In the genomic region with DNA sequence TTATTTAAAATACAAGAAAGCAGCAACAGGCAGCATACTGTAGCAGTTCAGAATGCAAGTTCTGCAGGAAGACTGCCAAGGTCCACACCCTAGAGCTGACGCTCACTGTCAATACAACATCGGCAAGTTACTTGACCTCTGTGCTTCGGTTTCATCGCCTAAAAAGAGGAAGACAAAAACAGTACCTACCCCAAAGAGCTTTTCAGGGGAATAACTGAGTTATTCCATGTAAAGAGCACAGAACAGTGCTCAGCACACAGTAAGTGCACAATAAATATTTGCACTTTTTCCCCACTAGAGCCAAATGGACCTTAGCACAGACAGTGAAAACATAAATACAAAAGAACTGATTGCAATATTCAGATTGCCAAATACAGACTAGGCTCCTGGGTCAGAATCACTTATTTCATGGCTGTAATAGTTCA, we compare ENCODE assay signal across 20 cellular contexts.
DNase-seq lines count a peak whose midpoint lies in the region; ATAC-seq and TF ChIP-seq lines count a peak whose summit lies in the region.
"Had no signal": no experiment of that assay in that cellular context is flagged by ENCODE, and none has a peak within 500 bp of the region (broad histone marks: within the 10 kb centered on the region; RNA-seq: fewer than 3 reads in every experiment).

No MANE protein-coding gene starts in this region.

- H3K4me1 ChIP-seq in naive thymus-derived CD4-positive, alpha-beta T cell (ENCODE audit: control insufficient read depth in 2 of 2, insufficient read depth in 2 of 2, low read length in 2 of 2), result no peaks in the 10 kb centered on the region
- H3K4me1 ChIP-seq: BE2C, Peyer's patch, sigmoid colon had no signal

- TF ChIP-seq CTCF in WTC11 (IDR thresholded peaks at IDR 0.05), result no peak

- no peak overlapping the region for H3K4me3 Mint-ChIP-seq in WTC11
- no peak overlapping the region for H3K4me3 Mint-ChIP-seq in naive thymus-derived CD4-positive, alpha-beta T cell
- H3K4me3 Mint-ChIP-seq: activated CD8-positive, alpha-beta T cell treated with anti-CD3 and anti-CD28 coated beads, Interleukin-2, amount 10 ng/mL, durations not matched to agents 7 days and 5 days; activated naive CD8-positive, alpha-beta T cell treated with anti-CD3 and anti-CD28 coated beads, Interleukin-2, amount 50 U/mL, for 24 hours; effector memory CD8-positive, alpha-beta T cell had no signal

- DNase-seq in HUDEP-2 (lab: John Stamatoyannopoulos, UW; ENCODE audit: unreplicated experiment in 76 of 76) (peak in 64 of 76 experiments; percentile 7 to 76 (median 44)), WTC11 (ENCODE audit: low spot score) (no peak), left ventricle myocardium superior (peak; percentile 43), occipital lobe (lab: John Stamatoyannopoulos, UW) (no peak)
- DNase-seq in naive thymus-derived CD4-positive, alpha-beta T cell, result no peak
- no peak for DNase-seq in stimulated activated CD4-positive, alpha-beta T cell treated with anti-CD3 and anti-CD28 coated beads, Interleukin-12 subunit alpha, Interleukin-12 subunit beta, amount 100 ng/mL, for 4 hours
- DNase-seq: activated CD8-positive, alpha-beta T cell treated with anti-CD3 and anti-CD28 coated beads, Interleukin-2, amount 10 ng/mL, durations not matched to agents 7 days and 5 days; activated naive CD8-positive, alpha-beta T cell treated with anti-CD3 and anti-CD28 coated beads, Interleukin-2, amount 50 U/mL, for 24 hours; BE2C; effector memory CD8-positive, alpha-beta T cell; NCI-H526; nucleus accumbens; sigmoid colon; stimulated activated CD4-positive, alpha-beta T cell treated with anti-CD3 and anti-CD28 coated beads, Interleukin-4, amount 100 ng/mL, for 1 hour; stimulated activated CD8-positive, alpha-beta memory T cell treated with anti-CD3 and anti-CD28 coated beads, Interleukin-4, amount 100 ng/mL, for 48 hours had no signal

- no peaks in the 10 kb centered on the region for H3K27me3 Mint-ChIP-seq in WTC11 (ENCODE audit: low read depth)
- H3K27me3 Mint-ChIP-seq in naive thymus-derived CD4-positive, alpha-beta T cell, result peaks cover 0 to 12% (median 0%) of the 10 kb centered on the region in 5 donors

- no peaks in the 10 kb centered on the region for H3K36me3 ChIP-seq in naive thymus-derived CD4-positive, alpha-beta T cell (ENCODE audit: control insufficient read depth in 2 of 3, insufficient read depth in 3 of 3, low read length in 3 of 3)
- H3K36me3 ChIP-seq: BE2C, thoracic aorta had no signal

- POLR2A ChIA-PET in WTC11 (lab: Charles Lee), result no interaction called here
- POLR2A ChIA-PET in naive thymus-derived CD4-positive, alpha-beta T cell (lab: Charles Lee), result interaction anchor here (0.6 kb wide), 1 partner anchor 8 kb away, joined by 3 read pairs; no protein-coding TSS in a partner anchor

- no peaks in the 10 kb centered on the region for H3K9me3 ChIP-seq in naive thymus-derived CD4-positive, alpha-beta T cell (ENCODE audit: control insufficient read depth in 2 of 3, low read length in 3 of 3)
- H3K9me3 ChIP-seq: BE2C, Peyer's patch, sigmoid colon, thoracic aorta had no signal

- no peaks in the 10 kb centered on the region for H3K27me3 ChIP-seq in naive thymus-derived CD4-positive, alpha-beta T cell (ENCODE audit: control insufficient read depth in 2 of 2, insufficient read depth in 2 of 2, low read length in 2 of 2)
- H3K27me3 ChIP-seq: BE2C, Peyer's patch, sigmoid colon had no signal

- CTCF ChIA-PET in WTC11 (lab: Charles Lee), result no interaction called here
- CTCF ChIA-PET in naive thymus-derived CD4-positive, alpha-beta T cell (lab: Charles Lee), result interaction anchor here (1.3 to 6.3 kb wide), 2 partner anchors 202 to 236 kb away, joined by 3 to 55 read pairs; no protein-coding TSS in a partner anchor

- no peak overlapping the region; the same call in 1 of the 2 replicates for H3K27ac Mint-ChIP-seq in WTC11
- no peak overlapping the region for H3K27ac Mint-ChIP-seq in naive thymus-derived CD4-positive, alpha-beta T cell
- H3K27ac Mint-ChIP-seq: activated CD8-positive, alpha-beta T cell treated with anti-CD3 and anti-CD28 coated beads, Interleukin-2, amount 10 ng/mL, durations not matched to agents 7 days and 5 days; activated naive CD8-positive, alpha-beta T cell treated with anti-CD3 and anti-CD28 coated beads, Interleukin-2, amount 50 U/mL, for 24 hours; effector memory CD8-positive, alpha-beta T cell had no signal

- no peak overlapping the region for H3K27ac ChIP-seq in naive thymus-derived CD4-positive, alpha-beta T cell (ENCODE audit: low read depth, low read length)
- H3K27ac ChIP-seq: thoracic aorta, VCaP had no signal

- intact Hi-C loops in left ventricle myocardium superior (cut with micrococcal nuclease), result no loop called here
- intact Hi-C loops in naive thymus-derived CD4-positive, alpha-beta T cell (cut with micrococcal nuclease), result no loop called here

- no peak for ATAC-seq in WTC11
- peak; percentile 81 for ATAC-seq in left ventricle myocardium superior
- peak; percentile 34 for ATAC-seq in naive thymus-derived CD4-positive, alpha-beta T cell
- no peak for ATAC-seq in HG03521 (IDR thresholded peaks at IDR 0.05; ENCODE audit: unreplicated experiment)
- no peak for ATAC-seq in HG03139 (IDR thresholded peaks at IDR 0.05; ENCODE audit: unreplicated experiment)
- ATAC-seq: activated CD8-positive, alpha-beta T cell treated with anti-CD3 and anti-CD28 coated beads, Interleukin-2, amount 10 ng/mL, durations not matched to agents 7 days and 5 days; activated naive CD8-positive, alpha-beta T cell treated with anti-CD3 and anti-CD28 coated beads, Interleukin-2, amount 50 U/mL, for 24 hours; effector memory CD8-positive, alpha-beta T cell had no signal

- H3K36me3 Mint-ChIP-seq in WTC11, result peaks cover 10% of the 10 kb centered on the region
- H3K36me3 Mint-ChIP-seq in naive thymus-derived CD4-positive, alpha-beta T cell, result peaks cover 2 to 18% (median 10%) of the 10 kb centered on the region in 5 donors

- H3K9me3 Mint-ChIP-seq in WTC11, result no peaks in the 10 kb centered on the region
- H3K9me3 Mint-ChIP-seq in naive thymus-derived CD4-positive, alpha-beta T cell, result peaks cover 0 to 1% (median 0%) of the 10 kb centered on the region in 11 donors
- H3K9me3 Mint-ChIP-seq: activated naive CD8-positive, alpha-beta T cell treated with anti-CD3 and anti-CD28 coated beads, Interleukin-2, amount 50 U/mL, for 24 hours; effector memory CD8-positive, alpha-beta T cell had no signal

- no peaks in the 10 kb centered on the region for H3K4me1 Mint-ChIP-seq in WTC11
- H3K4me1 Mint-ChIP-seq in naive thymus-derived CD4-positive, alpha-beta T cell, result peaks cover 2 to 9% (median 8%) of the 10 kb centered on the region in 7 donors

- H3K4me3 ChIP-seq in naive thymus-derived CD4-positive, alpha-beta T cell (ENCODE audit: low read length), result no peak overlapping the region
- H3K4me3 ChIP-seq: Peyer's patch, sigmoid colon, thoracic aorta had no signal

TF ChIP-seq in WTC11, 78 proteins besides CTCF, POLR2A, EP300 and RAD21:
- TF ChIP-seq TCF7 (CRISPR knock-in tag; IDR thresholded peaks at IDR 0.05; ENCODE audit: low read depth) (no peak), GABPB1 (CRISPR knock-in tag; IDR thresholded peaks at IDR 0.05) (0 out of 2 replicates have a peak, but pooled peaks have one; percentile 43)

Comparison
In these comparisons a context has a peak if more than half of its experiments do, and no peak if none do; other contexts are left out.
1. DNase-seq: peak in HUDEP-2 (64 of 76) and left ventricle myocardium superior (single experiment); none in WTC11 (single experiment), naive thymus-derived CD4-positive, alpha-beta T cell (0 of 9), stimulated activated CD4-positive, alpha-beta T cell treated with anti-CD3 and anti-CD28 coated beads, Interleukin-12 subunit alpha, Interleukin-12 subunit beta, amount 100 ng/mL, for 4 hours (single experiment) and occipital lobe (single experiment).
2. ATAC-seq: peak in left ventricle myocardium superior (single experiment) and naive thymus-derived CD4-positive, alpha-beta T cell (single experiment); none in WTC11 (single experiment), HG03521 (single experiment) and HG03139 (single experiment).